Comparison of ENCODE assay signal across 16 cellular contexts in genomic region chr20:62408055-62408454, GRCh38. TPM values are rescaled to one million over a fixed set of nuclear protein-coding genes. Genes with fewer than 3 reads are reported as not detected.
A peak's percentile ranks its signal among the peaks of the same experiment; 100 is the strongest.
DNase-seq lines count a peak whose midpoint lies in the region; ATAC-seq, FAIRE-seq and TF ChIP-seq lines count a peak whose summit lies in the region.
"Had no signal": no experiment of that assay in that cellular context is flagged by ENCODE, and none has a peak within 500 bp of the region (broad histone marks: within the 10 kb centered on the region; RNA-seq: fewer than 3 reads in every experiment).

No MANE protein-coding gene starts in this region.

- TF ChIP-seq POLR2A in GM12878 (IDR thresholded peaks at IDR 0.05; ENCODE audit: low read depth, low read length), result no peak

- no peak overlapping the region for H3K9ac ChIP-seq in MM.1S (ENCODE audit: low read length)
- H3K9ac ChIP-seq in GM12878 (ENCODE audit: control insufficient read depth, insufficient read depth, low read length), result peak overlapping the region; percentile 70

- peak overlapping the region; percentile 96 for H2AFZ ChIP-seq in MM.1S (ENCODE audit: low read length)
- H2AFZ ChIP-seq in GM12878 (ENCODE audit: control insufficient read depth, low read depth, low read length), result no peak overlapping the region; the same call in 1 of the 2 replicates

- RAD21 ChIA-PET in GM12878 (lab: Charles Lee; ENCODE audit: unreplicated experiment), result no interaction called here

- intact Hi-C loops in activated CD4-positive, alpha-beta T cell treated with anti-CD3 and anti-CD28 coated beads, Interleukin-2, amount 10 ng/mL, durations not matched to agents 24 days and 14 days (cut with micrococcal nuclease), result loop anchor here (5.0 kb wide), 2 partner anchors 106 to 209 kb away; partner anchors contain the start of gene ADRM1
- intact Hi-C loops in GM12878 (cut with micrococcal nuclease; ENCODE audit: unreplicated experiment), result loop anchor here (5.0 kb wide), 1 partner anchor 384 kb away; no protein-coding TSS in a partner anchor

- H3K27me3 Mint-ChIP-seq in activated CD4-positive, alpha-beta T cell treated with anti-CD3 and anti-CD28 coated beads, Interleukin-2, amount 10 ng/mL, durations not matched to agents 24 days and 14 days, result no peaks in the 10 kb centered on the region
- peaks cover 7% of the 10 kb centered on the region for H3K27me3 Mint-ChIP-seq in progenitor cell of endocrine pancreas

- H3K4me2 ChIP-seq in MM.1S (ENCODE audit: low read depth, low read length) (peak overlapping the region; percentile 76; the same call in 1 of the 2 replicates), GM12878 (ENCODE audit: control insufficient read depth, insufficient read depth) (peak overlapping the region; percentile 92)

- TF ChIP-seq RAD21 in GM12878 (IDR thresholded peaks at IDR 0.05; ENCODE audit: insufficient read depth, low read depth, low read length), result no peak

- SMC1A ChIA-PET in GM12878 (lab: Charles Lee; ENCODE audit: uncharacterized antibody, unreplicated experiment), result no interaction called here

- in situ Hi-C loops in GM12878 (cut with MboI), result no loop called here

- H4K20me1 ChIP-seq in MM.1S (ENCODE audit: insufficient read depth, low read length) (no peaks in the 10 kb centered on the region), GM12878 (ENCODE audit: control insufficient read depth, insufficient read depth) (no peaks in the 10 kb centered on the region; the same call in 1 of the 2 replicates)

- TF ChIP-seq CTCF in MM.1S (IDR thresholded peaks at IDR 0.05; ENCODE audit: low read length) (no peak), GM12878 (IDR thresholded peaks at IDR 0.05 in 2 of 3, conservative IDR thresholded peaks at IDR 0.05 in 1 of 3; ENCODE audit: control insufficient read depth in 2 of 3, extremely low read depth in 1 of 3, insufficient read depth in 1 of 3, low read depth in 3 of 3, low read length in 3 of 3) (no peak), progenitor cell of endocrine pancreas (IDR thresholded peaks at IDR 0.05; ENCODE audit: unreplicated experiment) (no peak)

- DNase-seq in activated CD4-positive, alpha-beta T cell treated with anti-CD3 and anti-CD28 coated beads, Interleukin-2, amount 10 ng/mL, durations not matched to agents 24 days and 14 days, result no peak
- no peak for DNase-seq in activated CD4-positive, alpha-beta T cell treated with anti-CD3 and anti-CD28 coated beads, Interleukin-2, amount 50 U/mL, for 4 hours
- no peak for DNase-seq in MM.1S
- no peak for DNase-seq in GM12878 (ENCODE audit: low read depth, low spot score)
- no peak for DNase-seq in progenitor cell of endocrine pancreas (ENCODE audit: low spot score, unreplicated experiment)
- DNase-seq in activated effector memory CD4-positive, alpha-beta T cell treated with Interleukin-2 at 50 U/mL for 16 hours, result no peak
- DNase-seq in AG08396 (ENCODE audit: low spot score), result no peak
- DNase-seq: ACHN; activated CD4-positive, alpha-beta T cell treated with anti-CD3 and anti-CD28 coated beads for 48 hours; effector CD8-positive, alpha-beta T cell; pancreas; stimulated activated CD4-positive, alpha-beta T cell treated with anti-CD3 and anti-CD28 coated beads, Interleukin-4, amount 100 ng/mL, for 4 hours had no signal

- no peaks in the 10 kb centered on the region for H3K9me3 ChIP-seq in MM.1S (replicated peaks; ENCODE audit: insufficient read depth, low read length)
- no peaks in the 10 kb centered on the region for H3K9me3 ChIP-seq in GM12878 (replicated peaks; ENCODE audit: control insufficient read depth, insufficient read depth, low read length)
- H3K9me3 ChIP-seq: gastroesophageal sphincter, pancreas had no signal

- peak overlapping the region; percentile 89 for H3K27ac Mint-ChIP-seq in activated CD4-positive, alpha-beta T cell treated with anti-CD3 and anti-CD28 coated beads, Interleukin-2, amount 10 ng/mL, durations not matched to agents 24 days and 14 days
- H3K27ac Mint-ChIP-seq in progenitor cell of endocrine pancreas, result no peak overlapping the region

- BruUV-seq in GM12878 (replicated peaks; lab: Mats Ljungman, UMichigan), result no TSS peak

- no peaks in the 10 kb centered on the region for H3K9me3 Mint-ChIP-seq in activated CD4-positive, alpha-beta T cell treated with anti-CD3 and anti-CD28 coated beads, Interleukin-2, amount 10 ng/mL, durations not matched to agents 24 days and 14 days
- no peaks in the 10 kb centered on the region for H3K9me3 Mint-ChIP-seq in progenitor cell of endocrine pancreas (ENCODE audit: low read depth)

- H3K27me3 ChIP-seq in MM.1S (replicated peaks; ENCODE audit: insufficient read depth, low read length), result peaks cover 25% of the 10 kb centered on the region
- no peaks in the 10 kb centered on the region for H3K27me3 ChIP-seq in GM12878 (replicated peaks in 1 of 2; ENCODE audit: control insufficient read depth in 2 of 2, insufficient read depth in 2 of 2, low read length in 1 of 2)
- H3K27me3 ChIP-seq: gastroesophageal sphincter, pancreas had no signal

- POLR2A ChIA-PET in GM12878 (lab: Charles Lee), result interaction anchor here (0.6 kb wide), 1 partner anchor 20 kb away, joined by 3 read pairs; no protein-coding TSS in a partner anchor

- no peaks in the 10 kb centered on the region for H3K9me2 ChIP-seq in MM.1S (replicated peaks; ENCODE audit: insufficient read depth, low read length)

- peak overlapping the region; percentile 84 for H3K4me3 Mint-ChIP-seq in activated CD4-positive, alpha-beta T cell treated with anti-CD3 and anti-CD28 coated beads, Interleukin-2, amount 10 ng/mL, durations not matched to agents 24 days and 14 days
- peak overlapping the region; percentile 50 for H3K4me3 Mint-ChIP-seq in progenitor cell of endocrine pancreas (ENCODE audit: low read depth)

- H3K4me1 ChIP-seq in MM.1S (ENCODE audit: low read length) (peaks cover 14% of the 10 kb centered on the region), GM12878 (ENCODE audit: control insufficient read depth, insufficient read depth, low read length) (peaks cover 12% of the 10 kb centered on the region)

- H3F3A ChIP-seq in MM.1S (ENCODE audit: insufficient read depth, low read length), result no peaks in the 10 kb centered on the region

- H3K4me3 ChIP-seq in MM.1S (ENCODE audit: low read length), result no peak overlapping the region
- peak overlapping the region; percentile 73; the same call in 1 of the 2 replicates for H3K4me3 ChIP-seq in GM12878

- H3K79me2 ChIP-seq in MM.1S (ENCODE audit: low read length), result peaks cover 30% of the 10 kb centered on the region
- H3K79me2 ChIP-seq in GM12878 (ENCODE audit: control insufficient read depth, insufficient read depth, low read length), result peaks cover 14% of the 10 kb centered on the region

- no peak for ATAC-seq in GM12878
- ATAC-seq in HG03571 (IDR thresholded peaks at IDR 0.05; ENCODE audit: unreplicated experiment), result no peak

- no peak for FAIRE-seq in GM12878 (lab: Jason Lieb, UNC)
- FAIRE-seq: pancreas had no signal

- no peaks in the 10 kb centered on the region for H3K36me3 Mint-ChIP-seq in activated CD4-positive, alpha-beta T cell treated with anti-CD3 and anti-CD28 coated beads, Interleukin-2, amount 10 ng/mL, durations not matched to agents 24 days and 14 days (ENCODE audit: low read depth)
- H3K36me3 Mint-ChIP-seq in progenitor cell of endocrine pancreas (ENCODE audit: insufficient read depth), result no peaks in the 10 kb centered on the region

- H3K27ac ChIP-seq in MM.1S (ENCODE audit: low read length) (no peak overlapping the region), GM12878 (ENCODE audit: control insufficient read depth, insufficient read depth) (no peak overlapping the region)
- H3K27ac ChIP-seq: pancreas, SK-N-MC had no signal

- H3K4me1 Mint-ChIP-seq in activated CD4-positive, alpha-beta T cell treated with anti-CD3 and anti-CD28 coated beads, Interleukin-2, amount 10 ng/mL, durations not matched to agents 24 days and 14 days, result peaks cover 24% of the 10 kb centered on the region
- peaks cover 11% of the 10 kb centered on the region for H3K4me1 Mint-ChIP-seq in progenitor cell of endocrine pancreas (ENCODE audit: low read depth)

- no peaks in the 10 kb centered on the region for H3K36me3 ChIP-seq in MM.1S (replicated peaks; ENCODE audit: insufficient read depth, low read length)
- H3K36me3 ChIP-seq in GM12878 (ENCODE audit: control insufficient read depth in 2 of 2, insufficient read depth in 2 of 2, low read length in 1 of 2), result no peaks in the 10 kb centered on the region; a peak in 1 of 4 replicates
- H3K36me3 ChIP-seq: gastroesophageal sphincter, pancreas had no signal

- CTCF ChIA-PET in GM12878 (lab: Yijun Ruan, JAX), result interaction anchor here (1.4 to 4.2 kb wide), 3 partner anchors 26 to 384 kb away, joined by 3 to 23 read pairs (median 9); no protein-coding TSS in a partner anchor

- TF ChIP-seq EP300 in GM12878 (IDR thresholded peaks at IDR 0.05; ENCODE audit: borderline replicate concordance in 1 of 2, control insufficient read depth in 1 of 2, low read depth in 2 of 2, low read length in 2 of 2), result no peak

- 92% methylated on average over 15 of the region's 15 CpGs for WGBS in GM12878 (ENCODE audit: insufficient coverage, insufficient replicate concordance, low lambda C conversion rate, missing lambda C conversion rate)

RNA-seq across cellular contexts. Expression of gene CABLES2, which starts 1.0 kb away (rescaled TPM):
- total RNA-seq in activated CD4-positive, alpha-beta T cell treated with anti-CD3 and anti-CD28 coated beads, Interleukin-2, amount 10 ng/mL, durations not matched to agents 24 days and 14 days, result 13.1 and 13.5 TPM in 2 replicates
- 2.1 and 2.3 TPM in 2 replicates for total RNA-seq in GM12878 (2013; cell fraction: nucleolus; rRNA removed)
- total RNA-seq in GM12878 (2014; rRNA removed), result 7.7 and 8.8 TPM in 2 replicates
- 5.3 and 5.9 TPM in 2 replicates for total RNA-seq in GM12878 (2014; rRNA removed; fragmentation: Illumina TruSeq; extraction: Trizol)
- total RNA-seq in GM12878 (2021), result 14.9 and 15.2 TPM in 2 replicates
- 5.3 TPM for polyA plus RNA-seq in GM12878 (2011; ENCODE audit: low read depth)
- 2.9 and 4.8 TPM in 2 replicates for polyA plus RNA-seq in GM12878 (2011; rRNA removed)
- 7.1 and 7.2 TPM in 2 replicates for polyA plus RNA-seq in GM12878 (2011; cell fraction: cytosol; rRNA removed)
- polyA plus RNA-seq in GM12878 (2011; cell fraction: nucleus; rRNA removed), result 10.3 and 11.7 TPM in 2 replicates
- 7.3 and 7.4 TPM in 2 replicates for polyA plus RNA-seq in GM12878 (2012)
- polyA plus RNA-seq in GM12878 (2014; fragmentation: Illumina TruSeq; extraction: Trizol), result 7.4 and 12.7 TPM in 2 replicates
- 1 to 10 TPM; 2.3 to 2.9 TPM for polyA plus RNA-seq in GM12878 (2014; fragmentation: Nextera tagmentation; extraction: Ambion mirVana)
- polyA plus RNA-seq in GM12878 (2014; rRNA removed), result 10.7 and 11.6 TPM in 2 replicates
- polyA plus RNA-seq in GM12878 (2016; fragmentation: Nextera tagmentation; extraction: Ambion mirVana), result 1 to 10 TPM; 2.2 to 2.5 TPM
- 3.5 and 4.5 TPM in 2 replicates for polyA minus RNA-seq in GM12878 (2011; rRNA and poly(A)+ RNA removed)
- 2.5 and 3.6 TPM in 2 replicates for polyA minus RNA-seq in GM12878 (2011; cell fraction: cytosol; rRNA and poly(A)+ RNA removed)
- polyA minus RNA-seq in GM12878 (2011; cell fraction: nucleus; rRNA and poly(A)+ RNA removed), result 1.7 and 3.3 TPM in 2 replicates
- 20.4 and 21.7 TPM in 2 replicates for total RNA-seq in progenitor cell of endocrine pancreas

RNA-seq across cellular contexts. Expression of gene RBBP8NL, which starts 19.3 kb away (rescaled TPM):
- not detected in 2 replicates for total RNA-seq in activated CD4-positive, alpha-beta T cell treated with anti-CD3 and anti-CD28 coated beads, Interleukin-2, amount 10 ng/mL, durations not matched to agents 24 days and 14 days
- not detected in 2 replicates for total RNA-seq in GM12878 (2013; cell fraction: nucleolus; rRNA removed)
- not detected in 2 replicates for total RNA-seq in GM12878 (2014; rRNA removed)
- total RNA-seq in GM12878 (2014; rRNA removed; fragmentation: Illumina TruSeq; extraction: Trizol), result not detected in 2 replicates
- total RNA-seq in GM12878 (2021), result not detected in 2 replicates
- not detected for polyA plus RNA-seq in GM12878 (2011; ENCODE audit: low read depth)
- polyA plus RNA-seq in GM12878 (2011; rRNA removed), result not detected in 2 replicates
- not detected in 2 replicates for polyA plus RNA-seq in GM12878 (2011; cell fraction: cytosol; rRNA removed)
- not detected in 2 replicates for polyA plus RNA-seq in GM12878 (2011; cell fraction: nucleus; rRNA removed)
- polyA plus RNA-seq in GM12878 (2012), result not detected in 2 replicates
- polyA plus RNA-seq in GM12878 (2014; fragmentation: Illumina TruSeq; extraction: Trizol), result not detected in 2 replicates
- polyA plus RNA-seq in GM12878 (2014; fragmentation: Nextera tagmentation; extraction: Ambion mirVana), result not detected
- not detected in 2 replicates for polyA plus RNA-seq in GM12878 (2014; rRNA removed)
- polyA plus RNA-seq in GM12878 (2016; fragmentation: Nextera tagmentation; extraction: Ambion mirVana), result not detected
- polyA minus RNA-seq in GM12878 (2011; rRNA and poly(A)+ RNA removed), result not detected in 2 replicates
- not detected in 2 replicates for polyA minus RNA-seq in GM12878 (2011; cell fraction: cytosol; rRNA and poly(A)+ RNA removed)
- not detected in 2 replicates for polyA minus RNA-seq in GM12878 (2011; cell fraction: nucleus; rRNA and poly(A)+ RNA removed)
- total RNA-seq in progenitor cell of endocrine pancreas, result 14.4 and 17.5 TPM in 2 replicates
- total RNA-seq: NCI-H460 had no signal

RNA-seq across cellular contexts. Expression of gene RPS21, which starts 21.2 kb away (rescaled TPM):
- total RNA-seq in activated CD4-positive, alpha-beta T cell treated with anti-CD3 and anti-CD28 coated beads, Interleukin-2, amount 10 ng/mL, durations not matched to agents 24 days and 14 days, result 2,091 and 2,109 TPM in 2 replicates
- 61.8 and 129 TPM in 2 replicates for total RNA-seq in GM12878 (2013; cell fraction: nucleolus; rRNA removed)
- total RNA-seq in GM12878 (2014; rRNA removed) (1,780 and 2,320 TPM in 2 replicates), GM12878 (2014; rRNA removed; fragmentation: Illumina TruSeq; extraction: Trizol) (1,442 and 1,474 TPM in 2 replicates), GM12878 (2021) (2,559 and 2,687 TPM in 2 replicates), progenitor cell of endocrine pancreas (1,160 and 1,251 TPM in 2 replicates)
- 2,747 TPM for polyA plus RNA-seq in GM12878 (2011; ENCODE audit: low read depth)
- polyA plus RNA-seq in GM12878 (2011; rRNA removed) (2,814 and 4,987 TPM in 2 replicates), GM12878 (2014; fragmentation: Illumina TruSeq; extraction: Trizol) (536 and 1,536 TPM in 2 replicates), GM12878 (2014; fragmentation: Nextera tagmentation; extraction: Ambion mirVana) (1,000 to 10,000 TPM; 3,290 to 4,046 TPM), GM12878 (2014; rRNA removed) (3,245 and 4,075 TPM in 2 replicates), GM12878 (2016; fragmentation: Nextera tagmentation; extraction: Ambion mirVana) (1,000 to 10,000 TPM; 1,499 to 1,551 TPM)
- polyA plus RNA-seq in GM12878 (2011; cell fraction: cytosol; rRNA removed), result 6,140 and 7,792 TPM in 2 replicates
- polyA plus RNA-seq in GM12878 (2011; cell fraction: nucleus; rRNA removed), result 2,850 and 3,668 TPM in 2 replicates
- polyA plus RNA-seq in GM12878 (2012), result 5,611 and 6,669 TPM in 2 replicates
- 1,684 and 1,838 TPM in 2 replicates for polyA minus RNA-seq in GM12878 (2011; rRNA and poly(A)+ RNA removed)
- 394 and 397 TPM in 2 replicates for polyA minus RNA-seq in GM12878 (2011; cell fraction: cytosol; rRNA and poly(A)+ RNA removed)
- 438 and 503 TPM in 2 replicates for polyA minus RNA-seq in GM12878 (2011; cell fraction: nucleus; rRNA and poly(A)+ RNA removed)

RNA-seq across cellular contexts. Expression of gene LAMA5, which starts 40.9 kb away (rescaled TPM):
- total RNA-seq in activated CD4-positive, alpha-beta T cell treated with anti-CD3 and anti-CD28 coated beads, Interleukin-2, amount 10 ng/mL, durations not matched to agents 24 days and 14 days, result 2.0 and 2.1 TPM in 2 replicates
- 2.5 and 3.7 TPM in 2 replicates for total RNA-seq in GM12878 (2013; cell fraction: nucleolus; rRNA removed)
- 0.62 and 1.5 TPM in 2 replicates for total RNA-seq in GM12878 (2014; rRNA removed)
- total RNA-seq in GM12878 (2014; rRNA removed; fragmentation: Illumina TruSeq; extraction: Trizol), result 0.09 and 0.28 TPM in 2 replicates
- 1.4 and 2.2 TPM in 2 replicates for total RNA-seq in GM12878 (2021)
- polyA plus RNA-seq in GM12878 (2011; ENCODE audit: low read depth), result 0.56 TPM
- not detected in 2 replicates for polyA plus RNA-seq in GM12878 (2011; rRNA removed)
- 0.06 and 0.12 TPM in 2 replicates for polyA plus RNA-seq in GM12878 (2011; cell fraction: cytosol; rRNA removed)
- 2.4 and 3.6 TPM in 2 replicates for polyA plus RNA-seq in GM12878 (2011; cell fraction: nucleus; rRNA removed)
- 2.4 and 2.6 TPM in 2 replicates for polyA plus RNA-seq in GM12878 (2012)
- polyA plus RNA-seq in GM12878 (2014; fragmentation: Illumina TruSeq; extraction: Trizol), result 0.62 TPM in 1 of 2 replicates, not detected in the other
- polyA plus RNA-seq in GM12878 (2014; fragmentation: Nextera tagmentation; extraction: Ambion mirVana), result not detected
- 1.0 and 3.1 TPM in 2 replicates for polyA plus RNA-seq in GM12878 (2014; rRNA removed)
- 1 to 10 TPM; 1.6 TPM for polyA plus RNA-seq in GM12878 (2016; fragmentation: Nextera tagmentation; extraction: Ambion mirVana)
- polyA minus RNA-seq in GM12878 (2011; rRNA and poly(A)+ RNA removed), result under 0.01 and 0.29 TPM in 2 replicates
- 0.27 and 2.3 TPM in 2 replicates for polyA minus RNA-seq in GM12878 (2011; cell fraction: cytosol; rRNA and poly(A)+ RNA removed)
- polyA minus RNA-seq in GM12878 (2011; cell fraction: nucleus; rRNA and poly(A)+ RNA removed), result 0.24 and 2.1 TPM in 2 replicates
- total RNA-seq in progenitor cell of endocrine pancreas, result 248 and 252 TPM in 2 replicates

Comparison
In these comparisons a context has a peak if more than half of its experiments do, and no peak if none do; other contexts are left out.
1. RNA of gene RBBP8NL, which starts 19.3 kb away (total RNA-seq): 14.4 to 17.5 TPM in progenitor cell of endocrine pancreas; not detected in activated CD4-positive, alpha-beta T cell treated with anti-CD3 and anti-CD28 coated beads, Interleukin-2, amount 10 ng/mL, durations not matched to agents 24 days and 14 days and not detected in GM12878; every median in the first group is over 10 times any median in the second.